ENCODE assay signal across 15 cellular contexts in genomic region chr6:47376930-47377329, GRCh38.
DNase-seq lines count a peak whose midpoint lies in the region; ATAC-seq, FAIRE-seq and TF ChIP-seq lines count a peak whose summit lies in the region.
"Had no signal": no experiment of that assay in that cellular context is flagged by ENCODE, and none has a peak within 500 bp of the region (broad histone marks: within the 10 kb centered on the region; RNA-seq: fewer than 3 reads in every experiment).

No MANE protein-coding gene starts in this region.

- no peak for TF ChIP-seq CTCF in GM06990 (IDR thresholded peaks at IDR 0.05; ENCODE audit: insufficient read depth, low read length, poor library complexity, severe bottlenecking)
- no peak for TF ChIP-seq CTCF in PC-9 (conservative IDR thresholded peaks at IDR 0.05)
- TF ChIP-seq CTCF in breast epithelium (IDR thresholded peaks at IDR 0.05), result no peak
- no peak for TF ChIP-seq CTCF in D721Med (IDR thresholded peaks at IDR 0.05; ENCODE audit: insufficient read depth, missing control alignments)

- H3K4me3 ChIP-seq in GM06990 (replicated peaks; ENCODE audit: low read depth, low read length), result no peak overlapping the region
- no peak overlapping the region for H3K4me3 ChIP-seq in PC-9
- no peak overlapping the region for H3K4me3 ChIP-seq in breast epithelium
- H3K4me3 ChIP-seq: esophagus squamous epithelium had no signal

- no peaks in the 10 kb centered on the region for H3K36me3 Mint-ChIP-seq in activated naive CD8-positive, alpha-beta T cell treated with anti-CD3 and anti-CD28 coated beads, Interleukin-2, amount 10 ng/mL, durations not matched to agents 7 days and 5 days

- no TSS peak for BruUV-seq in PC-9 (replicated peaks; lab: Mats Ljungman, UMichigan)

- no peaks in the 10 kb centered on the region; the same call in 1 of the 2 replicates for H3K9me2 ChIP-seq in PC-9 (ENCODE audit: insufficient read depth)

- no peaks in the 10 kb centered on the region for H4K20me1 ChIP-seq in PC-9 (ENCODE audit: insufficient read depth)

- TF ChIP-seq POLR2A in breast epithelium (IDR thresholded peaks at IDR 0.05), result no peak

- ATAC-seq in GM19452 (IDR thresholded peaks at IDR 0.05; ENCODE audit: unreplicated experiment), result peak; percentile 76
- peak; percentile 85 for ATAC-seq in HG03064 (IDR thresholded peaks at IDR 0.05; ENCODE audit: low read depth, unreplicated experiment)
- peak; percentile 100 for ATAC-seq in activated naive CD8-positive, alpha-beta T cell treated with anti-CD3 and anti-CD28 coated beads, Interleukin-2, amount 10 ng/mL, durations not matched to agents 7 days and 5 days (ENCODE audit: low read depth)
- ATAC-seq: Right ventricle myocardium inferior had no signal

- H3K4me3 Mint-ChIP-seq in activated naive CD8-positive, alpha-beta T cell treated with anti-CD3 and anti-CD28 coated beads, Interleukin-2, amount 10 ng/mL, durations not matched to agents 7 days and 5 days, result peak overlapping the region; percentile 68
- H3K4me3 Mint-ChIP-seq: activated CD4-positive, alpha-beta memory T cell treated with anti-CD3 and anti-CD28 coated beads, Interleukin-2, amount 10 ng/mL, durations not matched to agents 7 days and 5 days had no signal

- H3K9me3 ChIP-seq in PC-9 (ENCODE audit: insufficient read depth, low read depth) (no peaks in the 10 kb centered on the region), breast epithelium (no peaks in the 10 kb centered on the region)
- H3K9me3 ChIP-seq: esophagus squamous epithelium had no signal

- H3K27me3 ChIP-seq in GM06990 (replicated peaks; ENCODE audit: control insufficient read depth, insufficient read depth, low read length), result no peaks in the 10 kb centered on the region; the same call in 1 of the 2 replicates
- no peaks in the 10 kb centered on the region for H3K27me3 ChIP-seq in PC-9 (ENCODE audit: insufficient read depth, low read depth)
- H3K27me3 ChIP-seq in breast epithelium, result no peaks in the 10 kb centered on the region
- H3K27me3 ChIP-seq: esophagus squamous epithelium had no signal

- H3K36me3 ChIP-seq in GM06990 (ENCODE audit: control insufficient read depth, insufficient read depth, low read length), result no peaks in the 10 kb centered on the region
- H3K36me3 ChIP-seq in PC-9 (ENCODE audit: low read depth), result no peaks in the 10 kb centered on the region
- no peaks in the 10 kb centered on the region for H3K36me3 ChIP-seq in breast epithelium
- H3K36me3 ChIP-seq: esophagus squamous epithelium had no signal

- no peak for FAIRE-seq in D721Med (lab: Jason Lieb, UNC)

- H2AFZ ChIP-seq in PC-9, result no peak overlapping the region

- no peak overlapping the region for H3K4me2 ChIP-seq in PC-9

- intact Hi-C loops in PC-9 (cut with micrococcal nuclease; ENCODE audit: unreplicated experiment), result no loop called here
- intact Hi-C loops in breast epithelium (cut with DNase I; ENCODE audit: low total_unique reads), result no loop called here

- no peaks in the 10 kb centered on the region for H3F3A ChIP-seq in PC-9 (ENCODE audit: insufficient read depth, low read depth)

- H3K79me2 ChIP-seq in PC-9 (ENCODE audit: low read depth), result no peaks in the 10 kb centered on the region

- no peak overlapping the region for H3K27ac ChIP-seq in PC-9
- H3K27ac ChIP-seq in breast epithelium, result no peak overlapping the region
- H3K27ac ChIP-seq: esophagus squamous epithelium had no signal

- H3K4me1 ChIP-seq in PC-9 (replicated peaks; ENCODE audit: insufficient read depth) (no peaks in the 10 kb centered on the region), breast epithelium (no peaks in the 10 kb centered on the region)
- H3K4me1 ChIP-seq: esophagus squamous epithelium had no signal

- DNase-seq in GM06990 (ENCODE audit: extremely low read depth, insufficient read length) (peak; percentile 25), ecto neural progenitor cell (ENCODE audit: low spot score) (no peak), PC-9 (no peak), breast epithelium (ENCODE audit: low spot score in 2 of 2) (no peak), D721Med (ENCODE audit: insufficient read length, low spot score) (no peak)
- peak; percentile 42 for DNase-seq in activated naive CD8-positive, alpha-beta T cell treated with anti-CD3 and anti-CD28 coated beads, Interleukin-2, amount 10 ng/mL, durations not matched to agents 7 days and 5 days
- DNase-seq: activated CD4-positive, alpha-beta memory T cell treated with anti-CD3 and anti-CD28 coated beads, Interleukin-2, amount 10 ng/mL, durations not matched to agents 7 days and 5 days; activated effector memory CD4-positive, alpha-beta T cell treated with Interleukin-2 at 50 U/mL for 16 hours; esophagus squamous epithelium; NCI-H2107; stimulated activated naive CD4-positive, alpha-beta T cell treated with Interleukin-2 at 50 U/mL for 16 hours; T-helper 9 cell had no signal

- H3K27me3 Mint-ChIP-seq in activated naive CD8-positive, alpha-beta T cell treated with anti-CD3 and anti-CD28 coated beads, Interleukin-2, amount 10 ng/mL, durations not matched to agents 7 days and 5 days, result peaks cover 4% of the 10 kb centered on the region

- POLR2A ChIA-PET in activated naive CD8-positive, alpha-beta T cell treated with anti-CD3 and anti-CD28 coated beads, Interleukin-2, amount 10 ng/mL, durations not matched to agents 7 days and 5 days (lab: Charles Lee), result interaction anchor here (0.8 to 1.8 kb wide), 3 partner anchors 10 to 101 kb away, joined by 3 to 4 read pairs (median 4); partner anchors contain the start of gene CD2AP
- POLR2A ChIA-PET in PC-9 (lab: Charles Lee; ENCODE audit: unreplicated experiment), result no interaction called here

- H3K4me1 Mint-ChIP-seq in activated naive CD8-positive, alpha-beta T cell treated with anti-CD3 and anti-CD28 coated beads, Interleukin-2, amount 10 ng/mL, durations not matched to agents 7 days and 5 days, result peaks cover 8% of the 10 kb centered on the region

- no peaks in the 10 kb centered on the region for H3K9me3 Mint-ChIP-seq in activated naive CD8-positive, alpha-beta T cell treated with anti-CD3 and anti-CD28 coated beads, Interleukin-2, amount 10 ng/mL, durations not matched to agents 7 days and 5 days
- H3K9me3 Mint-ChIP-seq: activated CD4-positive, alpha-beta memory T cell treated with anti-CD3 and anti-CD28 coated beads, Interleukin-2, amount 10 ng/mL, durations not matched to agents 7 days and 5 days had no signal

- CTCF ChIA-PET in PC-9 (lab: Charles Lee), result no interaction called here

- peak overlapping the region; percentile 91 for H3K27ac Mint-ChIP-seq in activated naive CD8-positive, alpha-beta T cell treated with anti-CD3 and anti-CD28 coated beads, Interleukin-2, amount 10 ng/mL, durations not matched to agents 7 days and 5 days
- H3K27ac Mint-ChIP-seq: activated CD4-positive, alpha-beta memory T cell treated with anti-CD3 and anti-CD28 coated beads, Interleukin-2, amount 10 ng/mL, durations not matched to agents 7 days and 5 days had no signal

Comparison
In these comparisons a context has a peak if more than half of its experiments do, and no peak if none do; other contexts are left out.
1. DNase-seq: peak in GM06990 (single experiment) and activated naive CD8-positive, alpha-beta T cell treated with anti-CD3 and anti-CD28 coated beads, Interleukin-2, amount 10 ng/mL, durations not matched to agents 7 days and 5 days (single experiment); none in ecto neural progenitor cell (single experiment), PC-9 (0 of 2), breast epithelium (0 of 2) and D721Med (single experiment).
2. Peak in every context shown above with its lines, with median percentiles within 50 percentile points of each other: ATAC-seq.